1 cellular context compared by ENCODE assay signal in the genomic region with DNA sequence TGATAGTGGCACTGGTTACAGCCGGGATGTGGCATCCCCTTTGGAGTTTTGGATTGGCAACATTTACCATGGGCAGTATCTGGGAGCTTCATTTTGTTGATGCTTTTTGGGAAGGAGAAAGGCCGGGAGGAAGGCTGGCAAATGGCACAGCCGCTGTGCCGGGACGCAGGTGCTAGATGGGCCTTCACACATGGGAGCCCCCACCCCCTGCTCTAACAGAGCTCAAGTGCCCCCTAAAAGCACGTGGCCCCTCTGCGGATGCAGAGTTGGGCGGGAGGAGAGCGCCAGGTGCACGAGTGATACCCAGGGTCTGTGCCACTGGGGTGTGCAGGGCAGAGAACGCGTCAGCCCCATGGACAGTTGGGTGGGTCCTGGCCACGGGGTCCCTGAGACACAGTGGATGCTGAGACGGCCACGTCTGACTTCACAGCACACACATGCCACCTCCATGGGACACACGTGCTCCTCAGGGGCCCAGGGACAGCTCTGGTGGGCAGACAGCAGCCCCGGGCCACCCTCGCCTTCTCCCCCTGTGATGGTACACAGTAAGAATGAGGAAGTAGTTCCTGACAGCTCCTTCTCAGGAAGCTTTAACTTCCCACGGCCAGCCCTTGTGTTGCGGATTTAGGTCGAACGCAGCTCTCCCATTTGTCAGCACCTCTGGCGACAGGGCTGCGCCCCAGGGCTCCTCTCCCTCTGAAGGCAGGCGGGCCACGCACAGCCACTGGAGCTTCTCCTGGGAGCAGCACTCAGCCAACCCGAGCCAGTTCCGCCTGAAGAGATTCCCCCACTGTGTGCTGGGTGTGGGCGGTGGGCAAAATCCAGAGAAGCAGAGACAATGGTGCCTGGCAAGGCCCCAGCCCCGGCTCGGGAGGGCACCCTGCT.
TF ChIP-seq lines count a peak whose summit lies in the region.

No MANE protein-coding gene starts in this region.

TF ChIP-seq in HepG2, 621 proteins besides CTCF, POLR2A, EP300 and RAD21:
- no peak for TF ChIP-seq ZNF260 (CRISPR knock-in tag; IDR thresholded peaks at IDR 0.05; ENCODE audit: borderline replicate concordance, low read depth)
- peak; percentile 89 for TF ChIP-seq MNT (IDR thresholded peaks at IDR 0.05)
- no peak for TF ChIP-seq ZNF891 (CRISPR knock-in tag; IDR thresholded peaks at IDR 0.05)
